ENCODE assay signal across 20 cellular contexts in genomic region chrX:85017721-85018120, GRCh38. TPM values are rescaled to one million over a fixed set of nuclear protein-coding genes. Genes with fewer than 3 reads are reported as not detected.
DNase-seq lines count a peak whose midpoint lies in the region; ATAC-seq and TF ChIP-seq lines count a peak whose summit lies in the region.
"Had no signal": no experiment of that assay in that cellular context is flagged by ENCODE, and none has a peak within 500 bp of the region (broad histone marks: within the 10 kb centered on the region; RNA-seq: fewer than 3 reads in every experiment).

No MANE protein-coding gene starts in this region.

- TF ChIP-seq CTCF in astrocyte of the spinal cord (IDR thresholded peaks at IDR 0.05; ENCODE audit: low read depth, low read length) (no peak), fibroblast of the aortic adventitia (IDR thresholded peaks at IDR 0.05; ENCODE audit: insufficient read depth, low read length) (no peak)

- DNase-seq in EL (peak; percentile 0), astrocyte of the spinal cord (ENCODE audit: low read depth, low spot score) (peak; percentile 54), fibroblast of the aortic adventitia (ENCODE audit: low read depth) (peak; percentile 12), renal cortical epithelial cell (ENCODE audit: low read depth) (peak; percentile 2), GM19238 (ENCODE audit: insufficient read length, low spot score) (no peak), OCI-M2 (lab: John Stamatoyannopoulos, UW; ENCODE audit: unreplicated experiment) (no peak)
- DNase-seq: GF-D8; H9; IMR-90; MV-4-11; NCI-H1694; NCI-H2081; NCI-H2171; NCI-H345; NCI-H524; NCI-H774; NK-92 treated with Interleukin-12 subunit alpha and Interleukin-12 subunit beta, amount 100 ng/mL, for 24 hours; Peyer's patch had no signal

- in situ Hi-C loops in astrocyte of the spinal cord (cut with HindIII; ENCODE audit: low sequenced_read_pairs), result no loop called here

- H3K4me3 ChIP-seq in astrocyte of the spinal cord (ENCODE audit: low read depth, low read length) (no peak overlapping the region), fibroblast of the aortic adventitia (ENCODE audit: low read depth, low read length) (no peak overlapping the region)
- H3K4me3 ChIP-seq: Peyer's patch had no signal

- no peak for ATAC-seq in HG03175 (IDR thresholded peaks at IDR 0.05; ENCODE audit: unreplicated experiment)
- ATAC-seq: SK-N-SH treated with all-trans-retinoic acid at 6 μM for 48 hours had no signal

RNA-seq across cellular contexts. Expression of gene APOOL, which starts 14.0 kb away (rescaled TPM):
- total RNA-seq in fibroblast of the aortic adventitia (ENCODE audit: low replicate concordance), result 2.6 and 18.0 TPM in 2 replicates
- 11.5 and 12.1 TPM in 2 replicates for total RNA-seq in renal cortical epithelial cell

Comparison
In these comparisons a context has a peak if more than half of its experiments do, and no peak if none do; other contexts are left out.
1. DNase-seq: peak in EL (single experiment), astrocyte of the spinal cord (single experiment), fibroblast of the aortic adventitia (single experiment) and renal cortical epithelial cell (single experiment); none in GM19238 (single experiment) and OCI-M2 (single experiment).